In the genomic region with DNA sequence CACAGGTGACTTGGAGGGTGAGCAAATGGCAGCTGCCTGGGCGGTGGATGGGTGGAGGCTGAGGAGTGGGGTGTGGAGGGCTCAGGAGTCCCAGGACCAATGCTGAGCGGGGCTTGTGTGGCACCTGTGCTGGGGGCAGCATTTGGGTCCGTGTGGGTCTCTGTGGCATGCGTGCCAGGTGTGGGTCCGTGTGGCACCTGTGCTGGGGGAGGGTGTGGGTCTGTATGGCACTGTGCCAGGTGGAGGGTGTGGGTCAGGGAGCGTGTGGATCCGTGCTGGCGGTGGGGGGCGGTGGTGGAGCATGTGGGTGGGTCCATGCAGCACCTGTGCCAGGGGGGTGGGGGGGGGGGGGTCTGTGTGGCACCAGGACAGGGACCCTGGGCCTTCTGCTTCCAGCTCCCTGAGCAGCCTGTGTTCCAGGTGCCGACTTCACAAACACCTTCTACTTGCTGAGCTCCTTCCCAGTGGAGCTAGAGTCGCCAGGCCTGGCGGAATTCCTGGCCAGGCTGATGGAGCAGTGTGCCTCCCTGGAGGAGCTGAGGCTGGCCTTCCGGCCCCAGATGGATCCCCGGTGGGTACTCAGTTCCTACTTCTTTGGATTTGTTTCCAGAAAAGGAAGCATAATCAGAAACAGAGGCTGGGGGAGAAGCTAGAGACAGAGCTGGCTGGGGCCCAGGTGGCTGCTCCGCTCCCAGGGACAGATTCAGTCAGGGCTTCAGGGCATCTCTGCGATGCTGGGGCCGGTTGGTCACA, we compare ENCODE assay signal across 22 cellular contexts. TPM values are rescaled to one million over a fixed set of nuclear protein-coding genes. Genes with fewer than 3 reads are reported as not detected.
DNase-seq lines count a peak whose midpoint lies in the region; ATAC-seq and TF ChIP-seq lines count a peak whose summit lies in the region.
"Had no signal": no experiment of that assay in that cellular context is flagged by ENCODE, and none has a peak within 500 bp of the region (broad histone marks: within the 10 kb centered on the region; RNA-seq: fewer than 3 reads in every experiment).

No MANE protein-coding gene starts in this region.

- H3K4me1 Mint-ChIP-seq in brain, result peaks cover 14% of the 10 kb centered on the region
- peaks cover 17% of the 10 kb centered on the region for H3K4me1 Mint-ChIP-seq in stimulated activated effector memory CD8-positive, alpha-beta T cell treated with anti-CD3 and anti-CD28 coated beads, Interleukin-12 subunit alpha, Interleukin-12 subunit beta, amount 100 ng/mL, for 72 hours
- H3K4me1 Mint-ChIP-seq: activated B cell treated with CpG ODN at 0.5 μM for 24 hours had no signal

- H3K4me1 ChIP-seq in cardiac muscle cell (ENCODE audit: low read depth) (no peaks in the 10 kb centered on the region), right atrium auricular region (peaks cover 0 to 4% of the 10 kb centered on the region in 2 donors)
- H3K4me1 ChIP-seq: uterus had no signal

- H3K27me3 ChIP-seq in cardiac muscle cell (no peaks in the 10 kb centered on the region), right atrium auricular region (no peaks in the 10 kb centered on the region)
- H3K27me3 ChIP-seq: right lobe of liver, uterus had no signal

- no peak for ATAC-seq in stimulated activated effector memory CD8-positive, alpha-beta T cell treated with anti-CD3 and anti-CD28 coated beads, Interleukin-12 subunit alpha, Interleukin-12 subunit beta, amount 100 ng/mL, for 72 hours
- no peak for ATAC-seq in GM21576 (IDR thresholded peaks at IDR 0.05; ENCODE audit: unreplicated experiment)
- ATAC-seq: mucosa of descending colon, right lobe of liver had no signal

- peak overlapping the region in 3 of 5 experiments; percentile 54 to 78 (median 57) for H3K27ac Mint-ChIP-seq in brain
- peak overlapping the region; percentile 87 for H3K27ac Mint-ChIP-seq in stimulated activated effector memory CD8-positive, alpha-beta T cell treated with anti-CD3 and anti-CD28 coated beads, Interleukin-12 subunit alpha, Interleukin-12 subunit beta, amount 100 ng/mL, for 72 hours
- H3K27ac Mint-ChIP-seq: activated B cell treated with CpG ODN at 0.5 μM for 24 hours had no signal

- no peak overlapping the region for H3K4me3 ChIP-seq in cardiac muscle cell
- H3K4me3 ChIP-seq in right atrium auricular region, result no peak overlapping the region
- H3K4me3 ChIP-seq: mucosa of descending colon, right lobe of liver, uterus had no signal

- H3K36me3 Mint-ChIP-seq in brain, result peaks cover 45% of the 10 kb centered on the region
- peaks cover 84% of the 10 kb centered on the region for H3K36me3 Mint-ChIP-seq in stimulated activated effector memory CD8-positive, alpha-beta T cell treated with anti-CD3 and anti-CD28 coated beads, Interleukin-12 subunit alpha, Interleukin-12 subunit beta, amount 100 ng/mL, for 72 hours

- H3K4me3 Mint-ChIP-seq in brain, result no peak overlapping the region
- H3K4me3 Mint-ChIP-seq in stimulated activated effector memory CD8-positive, alpha-beta T cell treated with anti-CD3 and anti-CD28 coated beads, Interleukin-12 subunit alpha, Interleukin-12 subunit beta, amount 100 ng/mL, for 72 hours, result no peak overlapping the region
- H3K4me3 Mint-ChIP-seq: activated B cell treated with CpG ODN at 0.5 μM for 24 hours; T-helper 1 cell treated with Interleukin-12 subunit alpha and Interleukin-12 subunit beta and Interleukin-4 antibody, amounts not matched to agents 30 μg/mL and 1 μg/mL, for 36 hours had no signal

- DNase-seq in cardiac muscle cell (ENCODE audit: low read depth in 1 of 2, low spot score in 1 of 2) (no peak), right atrium auricular region (ENCODE audit: low spot score) (no peak), superior temporal gyrus (ENCODE audit: extremely low spot score) (no peak)
- DNase-seq in stimulated activated effector memory CD8-positive, alpha-beta T cell treated with anti-CD3 and anti-CD28 coated beads, Interleukin-12 subunit alpha, Interleukin-12 subunit beta, amount 100 ng/mL, for 72 hours (ENCODE audit: low spot score in 2 of 2), result no peak
- DNase-seq: activated B cell treated with CpG ODN at 0.5 μM for 24 hours; activated gamma-delta T cell; anterior cingulate cortex; CD4-positive, CD25-positive, alpha-beta regulatory T cell; DND-41; H7; hypothalamus; KG1; mucosa of descending colon; NCI-H1092; NCI-H2107; NCI-H524; SIG-M5 had no signal

- no peaks in the 10 kb centered on the region for H3K9me3 ChIP-seq in cardiac muscle cell (ENCODE audit: low read depth)
- no peaks in the 10 kb centered on the region for H3K9me3 ChIP-seq in right atrium auricular region
- H3K9me3 ChIP-seq: mucosa of descending colon, right lobe of liver, uterus had no signal

- no peaks in the 10 kb centered on the region for H3K9me3 Mint-ChIP-seq in brain
- H3K9me3 Mint-ChIP-seq in stimulated activated effector memory CD8-positive, alpha-beta T cell treated with anti-CD3 and anti-CD28 coated beads, Interleukin-12 subunit alpha, Interleukin-12 subunit beta, amount 100 ng/mL, for 72 hours, result no peaks in the 10 kb centered on the region
- H3K9me3 Mint-ChIP-seq: activated B cell treated with CpG ODN at 0.5 μM for 24 hours; CD4-positive, CD25-positive, alpha-beta regulatory T cell; T-helper 1 cell treated with Interleukin-12 subunit alpha and Interleukin-12 subunit beta and Interleukin-4 antibody, amounts not matched to agents 30 μg/mL and 1 μg/mL, for 36 hours had no signal

- H3K36me3 ChIP-seq in cardiac muscle cell, result peaks cover 32% of the 10 kb centered on the region
- H3K36me3 ChIP-seq in right atrium auricular region, result peaks cover 78% of the 10 kb centered on the region
- H3K36me3 ChIP-seq: uterus had no signal

- H3K27me3 Mint-ChIP-seq in brain, result peaks cover 3% of the 10 kb centered on the region
- H3K27me3 Mint-ChIP-seq: activated B cell treated with CpG ODN at 0.5 μM for 24 hours; CD4-positive, CD25-positive, alpha-beta regulatory T cell had no signal

- H3K27ac ChIP-seq in cardiac muscle cell, result peak overlapping the region; percentile 58
- H3K27ac ChIP-seq in right atrium auricular region, result no peak overlapping the region
- H3K27ac ChIP-seq: right lobe of liver, uterus had no signal

- TF ChIP-seq CTCF in cardiac muscle cell (IDR thresholded peaks at IDR 0.05; ENCODE audit: low read depth, low read length), result no peak
- no peak for TF ChIP-seq CTCF in right atrium auricular region (IDR thresholded peaks at IDR 0.05)
- no peak for TF ChIP-seq CTCF in brain (conservative IDR thresholded peaks at IDR 0.05)

RNA-seq across cellular contexts. Expression of gene SELENOO, which starts 14.7 kb away (rescaled TPM):
- total RNA-seq in cardiac muscle cell, result 39.4 and 54.5 TPM in 2 replicates
- 29.8 and 30.2 TPM in 2 replicates for polyA plus RNA-seq in cardiac muscle cell
- 10 to 100 TPM; 18.0 to 20.0 TPM for total RNA-seq in right atrium auricular region
- 17.1 TPM for polyA plus RNA-seq in brain (ENCODE audit: insufficient read depth, low read depth, low replicate concordance)

RNA-seq across cellular contexts. Expression of gene TUBGCP6, which starts 29.4 kb away (rescaled TPM):
- total RNA-seq in cardiac muscle cell (32.9 and 46.1 TPM in 2 replicates), right atrium auricular region (10 to 100 TPM; 19.5 to 22.1 TPM)
- polyA plus RNA-seq in cardiac muscle cell (32.6 and 48.3 TPM in 2 replicates), brain (ENCODE audit: insufficient read depth, low read depth, low replicate concordance) (14.4 TPM)

RNA-seq across cellular contexts. Expression of gene TRABD, which starts 29.8 kb away (rescaled TPM):
- total RNA-seq in cardiac muscle cell, result 38.3 and 50.7 TPM in 2 replicates
- polyA plus RNA-seq in cardiac muscle cell, result 59.6 and 72.3 TPM in 2 replicates
- total RNA-seq in right atrium auricular region, result 10 to 100 TPM; 12.3 to 20.0 TPM
- polyA plus RNA-seq in brain (ENCODE audit: insufficient read depth, low read depth, low replicate concordance), result 10.7 TPM

RNA-seq across cellular contexts. Expression of gene HDAC10, which starts 35.6 kb away (rescaled TPM):
- total RNA-seq in cardiac muscle cell, result 28.4 and 57.3 TPM in 2 replicates
- polyA plus RNA-seq in cardiac muscle cell, result 19.8 and 20.8 TPM in 2 replicates
- 1 to 10 TPM; 6.7 to 9.1 TPM for total RNA-seq in right atrium auricular region
- polyA plus RNA-seq in brain (ENCODE audit: insufficient read depth, low read depth, low replicate concordance), result 14.3 TPM

RNA-seq across cellular contexts. Expression of gene PANX2, which starts 44.9 kb away (rescaled TPM):
- total RNA-seq in cardiac muscle cell (22.1 and 30.9 TPM in 2 replicates), right atrium auricular region (1 to 10 TPM in 1 of 2 donors, under 1 TPM in 1; 0.67 to 1.7 TPM)
- polyA plus RNA-seq in cardiac muscle cell (6.9 and 9.5 TPM in 2 replicates), brain (ENCODE audit: insufficient read depth, low read depth, low replicate concordance) (15.2 TPM)
- total RNA-seq: CD4-positive, CD25-positive, alpha-beta regulatory T cell had no signal
- polyA plus RNA-seq: CD4-positive, CD25-positive, alpha-beta regulatory T cell had no signal
